Comparison of ENCODE assay signal across 12 cellular contexts in genomic region chr1:167676916-167677848, GRCh38. TPM values are rescaled to one million over a fixed set of nuclear protein-coding genes. Genes with fewer than 3 reads are reported as not detected.
DNase-seq lines count a peak whose midpoint lies in the region; ATAC-seq and TF ChIP-seq lines count a peak whose summit lies in the region.
"Had no signal": no experiment of that assay in that cellular context is flagged by ENCODE, and none has a peak within 500 bp of the region (broad histone marks: within the 10 kb centered on the region; RNA-seq: fewer than 3 reads in every experiment).

No MANE protein-coding gene starts in this region.

- H3K4me1 ChIP-seq in OCI-LY3 (ENCODE audit: low read length) (peaks cover 30% of the 10 kb centered on the region), psoas muscle (peaks cover 28% of the 10 kb centered on the region)
- H3K4me1 ChIP-seq: colonic mucosa, lower lobe of right lung had no signal

- 71 to 84% (median 74%) methylated on average over 7 of the region's 7 CpGs for WGBS in psoas muscle, 3 donors

- CTCF ChIA-PET in activated naive CD4-positive, alpha-beta T cell treated with anti-CD3 and anti-CD28 coated beads for 36 hours (lab: Charles Lee), result interaction anchor here (0.6 to 1.8 kb wide), 5 partner anchors 10 to 77 kb away, joined by 3 to 10 read pairs (median 5); no protein-coding TSS in a partner anchor

- H3K4me2 ChIP-seq in OCI-LY3 (ENCODE audit: low read length), result peak overlapping the region; percentile 81

- no peaks in the 10 kb centered on the region for H3K36me3 ChIP-seq in OCI-LY3 (replicated peaks; ENCODE audit: low read depth, low read length)
- peaks cover 0 to 6% of the 10 kb centered on the region in 2 donors for H3K36me3 ChIP-seq in psoas muscle (ENCODE audit: insufficient read depth in 1 of 2, low read depth in 1 of 2)
- H3K36me3 ChIP-seq: colonic mucosa, lower lobe of right lung, ovary had no signal

- H3K9ac ChIP-seq in OCI-LY3 (ENCODE audit: low read length), result peak overlapping the region; percentile 26; the same call in 1 of the 2 replicates

- no peak for DNase-seq in activated naive CD4-positive, alpha-beta T cell treated with anti-CD3 and anti-CD28 coated beads for 36 hours
- DNase-seq in activated naive CD4-positive, alpha-beta T cell (lab: John Stamatoyannopoulos, UW), result no peak
- DNase-seq in psoas muscle (no peak), DMS114 treated with DMSO at 0.1 percent for 48 hours (lab: John Stamatoyannopoulos, UW; ENCODE audit: unreplicated experiment) (no peak), activated gamma-delta T cell (lab: John Stamatoyannopoulos, UW) (no peak), HCEC 1CT (no peak)
- DNase-seq: colonic mucosa, lower lobe of right lung, NCI-H2171 treated with DMSO at 0.1 percent for 48 hours, ovary had no signal

- ATAC-seq in GM21529 (IDR thresholded peaks at IDR 0.05; ENCODE audit: unreplicated experiment) (peak; percentile 35), psoas muscle (no peak)
- ATAC-seq: lower lobe of right lung had no signal

- no peaks in the 10 kb centered on the region for H3K79me2 ChIP-seq in OCI-LY3 (ENCODE audit: low read length)

- TF ChIP-seq CTCF in OCI-LY3 (IDR thresholded peaks at IDR 0.05; ENCODE audit: low read depth, low read length) (peak; percentile 14), psoas muscle (IDR thresholded peaks at IDR 0.05) (no peak)

- H3K27me3 ChIP-seq in OCI-LY3 (ENCODE audit: low read depth, low read length), result peaks cover 6% of the 10 kb centered on the region; the same call in 1 of the 2 replicates
- H3K27me3 ChIP-seq in psoas muscle (ENCODE audit: insufficient read depth in 3 of 3, low read length in 2 of 3), result no peaks in the 10 kb centered on the region
- H3K27me3 ChIP-seq: colonic mucosa, ovary had no signal

- H4K20me1 ChIP-seq in OCI-LY3 (ENCODE audit: insufficient read depth, low read length), result no peaks in the 10 kb centered on the region

- H3K4me3 ChIP-seq in OCI-LY3 (ENCODE audit: low read length) (peak overlapping the region; percentile 50), psoas muscle (no peak overlapping the region)
- H3K4me3 ChIP-seq: colonic mucosa, lower lobe of right lung, ovary had no signal

- H2AFZ ChIP-seq in OCI-LY3 (ENCODE audit: low read depth, low read length), result no peak overlapping the region

- no peak overlapping the region for H3K4me3 Mint-ChIP-seq in activated naive CD4-positive, alpha-beta T cell treated with anti-CD3 and anti-CD28 coated beads for 36 hours

- H3K9me3 Mint-ChIP-seq in activated naive CD4-positive, alpha-beta T cell treated with anti-CD3 and anti-CD28 coated beads for 36 hours, result no peaks in the 10 kb centered on the region

- H3K27ac Mint-ChIP-seq in activated naive CD4-positive, alpha-beta T cell treated with anti-CD3 and anti-CD28 coated beads for 36 hours, result peak overlapping the region; percentile 55

- H3K4me1 Mint-ChIP-seq in activated naive CD4-positive, alpha-beta T cell treated with anti-CD3 and anti-CD28 coated beads for 36 hours (ENCODE audit: low read depth), result peaks cover 33% of the 10 kb centered on the region

- H3K27ac ChIP-seq in OCI-LY3 (ENCODE audit: low read length), result peak overlapping the region; percentile 17
- peak overlapping the region; percentile 2 for H3K27ac ChIP-seq in psoas muscle
- H3K27ac ChIP-seq: colonic mucosa, lower lobe of right lung, ovary had no signal

- H3K36me3 Mint-ChIP-seq in activated naive CD4-positive, alpha-beta T cell treated with anti-CD3 and anti-CD28 coated beads for 36 hours (ENCODE audit: low read depth), result peaks cover 10% of the 10 kb centered on the region

- intact Hi-C loops in activated naive CD4-positive, alpha-beta T cell treated with anti-CD3 and anti-CD28 coated beads for 36 hours (cut with micrococcal nuclease), result loop anchor here (1.0 to 2.0 kb wide), 4 partner anchors 19 to 77 kb away; no protein-coding TSS in a partner anchor
- intact Hi-C loops in psoas muscle (cut with DNase I), result no loop called here

- no peaks in the 10 kb centered on the region for H3K27me3 Mint-ChIP-seq in activated naive CD4-positive, alpha-beta T cell treated with anti-CD3 and anti-CD28 coated beads for 36 hours (ENCODE audit: low read depth)

- H3K9me3 ChIP-seq in OCI-LY3 (ENCODE audit: insufficient read depth, low read length) (no peaks in the 10 kb centered on the region), psoas muscle (no peaks in the 10 kb centered on the region)
- H3K9me3 ChIP-seq: colonic mucosa, lower lobe of right lung, ovary had no signal

RNA-seq across cellular contexts. Expression of gene MPZL1, which starts 44.6 kb away (rescaled TPM):
- total RNA-seq in activated naive CD4-positive, alpha-beta T cell treated with anti-CD3 and anti-CD28 coated beads for 36 hours, result 10 to 100 TPM; 24.2 to 28.1 TPM
- 10 to 100 TPM; 14.1 to 22.4 (median 18.3) TPM for total RNA-seq in psoas muscle
- polyA plus RNA-seq in psoas muscle, result 10 to 100 TPM in 2 of 3 donors, 1 to 10 TPM in 1; 5.2 to 14.0 (median 12.6) TPM

RNA-seq across cellular contexts. Expression of gene RCSD1, which starts 47.1 kb away (rescaled TPM):
- total RNA-seq in activated naive CD4-positive, alpha-beta T cell treated with anti-CD3 and anti-CD28 coated beads for 36 hours, result 10 to 100 TPM; 27.3 to 27.9 TPM
- 10 to 100 TPM in 3 of 4 donors, 1 to 10 TPM in 1; 9.9 to 34.2 (median 23.1) TPM for total RNA-seq in psoas muscle
- polyA plus RNA-seq in psoas muscle, result 10 to 100 TPM in 2 of 3 donors, 1 to 10 TPM in 1; 3.9 to 13.7 (median 10.4) TPM
